Comparison of ENCODE assay signal across 8 cellular contexts in genomic region chr17:5110816-5111215, GRCh38. TPM values are rescaled to one million over a fixed set of nuclear protein-coding genes. Genes with fewer than 3 reads are reported as not detected.
DNase-seq lines count a peak whose midpoint lies in the region; ATAC-seq, FAIRE-seq and TF ChIP-seq lines count a peak whose summit lies in the region.

No MANE protein-coding gene starts in this region.

- no peaks in the 10 kb centered on the region for H3K27me3 Mint-ChIP-seq in progenitor cell of endocrine pancreas

- BruUV-seq in PC-3 (replicated peaks; lab: Mats Ljungman, UMichigan), result TSS peak; percentile 57
- BruUV-seq in endothelial cell of umbilical vein (replicated peaks; lab: Mats Ljungman, UMichigan), result TSS peak; percentile 46

- no peaks in the 10 kb centered on the region for H3K9me2 ChIP-seq in PC-3 (replicated peaks; ENCODE audit: low read length)

- peak overlapping the region; percentile 94; the same call in 1 of the 2 replicates for H2AFZ ChIP-seq in PC-3 (ENCODE audit: low read length)
- peak overlapping the region; percentile 98 for H2AFZ ChIP-seq in endothelial cell of umbilical vein (ENCODE audit: low read depth, low read length)

- H3K4me1 Mint-ChIP-seq in progenitor cell of endocrine pancreas (ENCODE audit: low read depth), result peaks cover 23% of the 10 kb centered on the region

- no peak for ATAC-seq in PC-3

- peak; percentile 33 for FAIRE-seq in endothelial cell of umbilical vein (lab: Jason Lieb, UNC)

- H3K4me2 ChIP-seq in PC-3 (ENCODE audit: low read length) (peak overlapping the region; percentile 84), endothelial cell of umbilical vein (ENCODE audit: insufficient read depth, low read length) (peak overlapping the region; percentile 97)

- H3K9me3 Mint-ChIP-seq in progenitor cell of endocrine pancreas (ENCODE audit: low read depth), result no peaks in the 10 kb centered on the region

- H3K4me3 ChIP-seq in GM12875 (ENCODE audit: low read depth, low read length) (peak overlapping the region; percentile 71), PC-3 (ENCODE audit: low read length) (peak overlapping the region; percentile 71), endothelial cell of umbilical vein (replicated peaks in 1 of 3; ENCODE audit: insufficient read depth in 1 of 3, low read depth in 1 of 3, low read length in 3 of 3) (peak overlapping the region; percentile 58 to 90 (median 82))

- no peaks in the 10 kb centered on the region; the same call in 1 of the 2 replicates for H3K4me1 ChIP-seq in PC-3 (ENCODE audit: insufficient read depth, low read length)
- peaks cover 8% of the 10 kb centered on the region for H3K4me1 ChIP-seq in endothelial cell of umbilical vein (ENCODE audit: control insufficient read depth, extremely low read depth, insufficient read depth, low read length)

- TF ChIP-seq POLR2A in endothelial cell of umbilical vein (IDR thresholded peaks at IDR 0.05; ENCODE audit: low read depth, low read length), result no peak

- no peaks in the 10 kb centered on the region for H3K9me3 ChIP-seq in PC-3 (ENCODE audit: low read length)
- peaks cover 4% of the 10 kb centered on the region for H3K9me3 ChIP-seq in endothelial cell of umbilical vein (replicated peaks; ENCODE audit: control insufficient read depth, insufficient read depth, low read length)

- DNase-seq in PC-3, result no peak
- DNase-seq in endothelial cell of umbilical vein (ENCODE audit: low read depth, low spot score), result no peak
- DNase-seq in progenitor cell of endocrine pancreas (ENCODE audit: low spot score, unreplicated experiment), result no peak
- DNase-seq in GM13976 (ENCODE audit: low spot score), result no peak
- no peak for DNase-seq in DMS 273 (lab: John Stamatoyannopoulos, UW; ENCODE audit: unreplicated experiment)
- DNase-seq in NCI-H2171 (lab: John Stamatoyannopoulos, UW), result no peak
- DNase-seq in superior temporal gyrus (ENCODE audit: extremely low spot score), result no peak

- POLR2A ChIA-PET in PC-3 (lab: Charles Lee; ENCODE audit: unreplicated experiment) (no interaction called here), endothelial cell of umbilical vein (lab: Charles Lee) (no interaction called here)

- no peaks in the 10 kb centered on the region for H3K27me3 ChIP-seq in PC-3 (ENCODE audit: low read length)
- peaks cover 3 to 9% of the 10 kb centered on the region in 2 experiments for H3K27me3 ChIP-seq in endothelial cell of umbilical vein (ENCODE audit: control insufficient read depth in 2 of 2, insufficient read depth in 2 of 2, low read length in 2 of 2)

- H3K36me3 ChIP-seq in PC-3 (ENCODE audit: low read depth, low read length) (peaks cover 37% of the 10 kb centered on the region), endothelial cell of umbilical vein (ENCODE audit: control insufficient read depth in 2 of 2, extremely low read depth in 1 of 2, insufficient read depth in 2 of 2, low read length in 2 of 2) (peaks cover 4 to 15% of the 10 kb centered on the region in 2 experiments)

- H3K27ac Mint-ChIP-seq in progenitor cell of endocrine pancreas, result peak overlapping the region; percentile 99

- H3K9me1 ChIP-seq in endothelial cell of umbilical vein (replicated peaks; ENCODE audit: control insufficient read depth, extremely low read depth, insufficient read depth, low read length), result no peaks in the 10 kb centered on the region

- H3K79me2 ChIP-seq in PC-3 (ENCODE audit: low read length) (peaks cover 10% of the 10 kb centered on the region; the same call in 1 of the 2 replicates), endothelial cell of umbilical vein (ENCODE audit: control insufficient read depth, insufficient read depth, low read length) (no peaks in the 10 kb centered on the region)

- H3K36me3 Mint-ChIP-seq in progenitor cell of endocrine pancreas (ENCODE audit: insufficient read depth), result peaks cover 36% of the 10 kb centered on the region

- H4K20me1 ChIP-seq in PC-3 (ENCODE audit: low read length) (no peaks in the 10 kb centered on the region), endothelial cell of umbilical vein (replicated peaks; ENCODE audit: control insufficient read depth, extremely low read depth, insufficient read depth, low read length) (peaks cover 1% of the 10 kb centered on the region)

- H3K9ac ChIP-seq in PC-3 (ENCODE audit: low read length) (peak overlapping the region; percentile 69), endothelial cell of umbilical vein (replicated peaks; ENCODE audit: extremely low read depth, insufficient read depth, low read length) (no peak overlapping the region)

- peak overlapping the region; percentile 78 for H3K4me3 Mint-ChIP-seq in progenitor cell of endocrine pancreas (ENCODE audit: low read depth)

- dilution Hi-C loops in endothelial cell of umbilical vein (cut with MboI; ENCODE audit: extremely low pct_ligation_motif_present, low sequenced_read_pairs), result no loop called here

- H3K27ac ChIP-seq in PC-3 (ENCODE audit: low read length) (no peak overlapping the region), endothelial cell of umbilical vein (ENCODE audit: insufficient read depth, low read depth, low read length) (no peak overlapping the region)

- intact Hi-C loops in PC-3 (cut with micrococcal nuclease) (no loop called here), endothelial cell of umbilical vein (cut with micrococcal nuclease) (loop anchor here (5.0 kb wide), 1 partner anchor 81 kb away; the partner anchor contains the start of gene ZNF594)

- H3F3A ChIP-seq in PC-3 (ENCODE audit: low read length, unreplicated experiment), result no peaks in the 10 kb centered on the region

- TF ChIP-seq CTCF in GM12875 (IDR thresholded peaks at IDR 0.05; ENCODE audit: borderline replicate concordance, insufficient read depth, low read depth, low read length) (no peak), PC-3 (conservative IDR thresholded peaks at IDR 0.05; ENCODE audit: low read depth, low read length) (no peak), endothelial cell of umbilical vein (IDR thresholded peaks at IDR 0.05; ENCODE audit: extremely low read depth in 1 of 2, insufficient read depth in 1 of 2, low read depth in 1 of 2, low read length in 2 of 2) (no peak), progenitor cell of endocrine pancreas (IDR thresholded peaks at IDR 0.05; ENCODE audit: unreplicated experiment) (no peak), GM13976 (IDR thresholded peaks at IDR 0.05; ENCODE audit: borderline replicate concordance, control extremely low read depth, extremely low read depth, insufficient read depth, missing control alignments) (no peak)

- in situ Hi-C loops in GM13976 (cut with MboI; ENCODE audit: low sequenced_read_pairs, unreplicated experiment), result no loop called here

- CTCF ChIA-PET in PC-3 (lab: Charles Lee), result no interaction called here
- CTCF ChIA-PET in endothelial cell of umbilical vein (lab: Charles Lee), result no interaction called here

TF ChIP-seq in endothelial cell of umbilical vein, 7 proteins besides CTCF, POLR2A, EP300 and RAD21:
- TF ChIP-seq EZH2 (IDR thresholded peaks at IDR 0.05; ENCODE audit: borderline replicate concordance, low read depth, low read length, severe bottlenecking), result no peak
- no peak for TF ChIP-seq JUN (IDR thresholded peaks at IDR 0.05; ENCODE audit: borderline replicate concordance, insufficient read depth, insufficient read length, low read depth)
- TF ChIP-seq GATA2 (IDR thresholded peaks at IDR 0.05; ENCODE audit: insufficient read depth, insufficient read length, low read depth, low read length), result no peak
- no peak for TF ChIP-seq MYC (IDR thresholded peaks at IDR 0.05; ENCODE audit: low read depth, low read length)
- no peak for TF ChIP-seq MAX (IDR thresholded peaks at IDR 0.05; ENCODE audit: insufficient read depth, insufficient read length)
- TF ChIP-seq FOS (IDR thresholded peaks at IDR 0.05; ENCODE audit: borderline replicate concordance, insufficient read depth, low read length), result no peak
- TF ChIP-seq POLR2AphosphoS5 (IDR thresholded peaks at IDR 0.05; ENCODE audit: insufficient read depth, low read depth, low read length), result no peak
TF ChIP-seq in endothelial cell of umbilical vein: peak in this region for 0.

RNA-seq across cellular contexts. Expression of gene ZNF232, which starts 0.9 kb away (rescaled TPM):
- total RNA-seq in PC-3 (2014; rRNA removed) (3.5 and 4.7 TPM in 2 replicates), endothelial cell of umbilical vein (9.9 and 10.1 TPM in 2 replicates), progenitor cell of endocrine pancreas (51.1 and 56.3 TPM in 2 replicates)
- 2.6 and 3.1 TPM in 2 replicates for polyA plus RNA-seq in endothelial cell of umbilical vein
- 4.5 and 4.6 TPM in 2 replicates for polyA plus RNA-seq in endothelial cell of umbilical vein (2011; cell fraction: cytosol; rRNA removed)
- 4.4 and 5.8 TPM in 2 replicates for polyA plus RNA-seq in endothelial cell of umbilical vein (2011; cell fraction: nucleus; rRNA removed)
- polyA plus RNA-seq in endothelial cell of umbilical vein (2012), result 5.5 TPM in 2 replicates
- polyA minus RNA-seq in endothelial cell of umbilical vein, result 2.4 and 6.0 TPM in 2 replicates
- polyA minus RNA-seq in endothelial cell of umbilical vein (2011; cell fraction: cytosol; rRNA and poly(A)+ RNA removed), result 6.9 TPM
- 1.5 and 1.6 TPM in 2 replicates for polyA minus RNA-seq in endothelial cell of umbilical vein (2011; cell fraction: nucleus; rRNA and poly(A)+ RNA removed)

RNA-seq across cellular contexts. Expression of gene USP6, which starts 5.0 kb away (rescaled TPM):
- total RNA-seq in PC-3 (2014; rRNA removed) (not detected in 2 replicates), endothelial cell of umbilical vein (0.07 and 0.15 TPM in 2 replicates), progenitor cell of endocrine pancreas (0.80 and 0.84 TPM in 2 replicates)
- polyA plus RNA-seq in endothelial cell of umbilical vein, result under 0.01 and 0.02 TPM in 2 replicates
- polyA plus RNA-seq in endothelial cell of umbilical vein (2011; cell fraction: cytosol; rRNA removed), result 0.01 TPM in 2 replicates
- 0.14 and 0.31 TPM in 2 replicates for polyA plus RNA-seq in endothelial cell of umbilical vein (2011; cell fraction: nucleus; rRNA removed)
- 0.11 and 0.13 TPM in 2 replicates for polyA plus RNA-seq in endothelial cell of umbilical vein (2012)
- not detected in 2 replicates for polyA minus RNA-seq in endothelial cell of umbilical vein
- polyA minus RNA-seq in endothelial cell of umbilical vein (2011; cell fraction: cytosol; rRNA and poly(A)+ RNA removed), result not detected
- 0.05 TPM in 1 of 2 replicates, not detected in the other for polyA minus RNA-seq in endothelial cell of umbilical vein (2011; cell fraction: nucleus; rRNA and poly(A)+ RNA removed)

RNA-seq across cellular contexts. Expression of gene ZFP3, which starts 32.5 kb away (rescaled TPM):
- total RNA-seq in PC-3 (2014; rRNA removed) (0.58 and 0.84 TPM in 2 replicates), endothelial cell of umbilical vein (1.4 and 1.7 TPM in 2 replicates), progenitor cell of endocrine pancreas (0.98 and 1.3 TPM in 2 replicates)
- 1.7 and 1.8 TPM in 2 replicates for polyA plus RNA-seq in endothelial cell of umbilical vein
- 1.3 and 1.4 TPM in 2 replicates for polyA plus RNA-seq in endothelial cell of umbilical vein (2011; cell fraction: cytosol; rRNA removed)
- polyA plus RNA-seq in endothelial cell of umbilical vein (2011; cell fraction: nucleus; rRNA removed), result 2.0 and 2.2 TPM in 2 replicates
- polyA plus RNA-seq in endothelial cell of umbilical vein (2012), result 1.5 and 2.0 TPM in 2 replicates
- polyA minus RNA-seq in endothelial cell of umbilical vein, result 2.7 and 3.0 TPM in 2 replicates
- not detected for polyA minus RNA-seq in endothelial cell of umbilical vein (2011; cell fraction: cytosol; rRNA and poly(A)+ RNA removed)
- 2.8 TPM in 2 replicates for polyA minus RNA-seq in endothelial cell of umbilical vein (2011; cell fraction: nucleus; rRNA and poly(A)+ RNA removed)
